22 cellular contexts compared by ENCODE assay signal in the genomic region with DNA sequence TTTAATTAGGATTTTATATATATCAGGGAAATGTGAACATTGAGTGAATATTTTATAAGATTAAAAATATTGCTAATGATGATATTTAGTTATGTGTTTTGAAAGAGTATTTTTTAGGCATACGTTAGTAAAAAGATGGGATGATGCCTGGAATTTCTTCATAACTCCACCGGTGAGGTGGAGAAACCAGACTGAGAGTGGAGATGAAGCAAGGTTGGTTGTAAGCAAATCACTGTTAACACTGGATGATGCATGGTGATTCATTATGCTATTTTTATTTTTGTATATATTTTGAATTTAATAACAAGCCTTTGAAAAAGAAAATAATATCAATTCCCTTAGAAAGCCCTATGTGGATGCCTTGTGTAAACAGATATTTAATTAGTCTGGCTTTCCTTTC.
"Had no signal": no experiment of that assay in that cellular context is flagged by ENCODE, and none has a peak within 500 bp of the region (broad histone marks: within the 10 kb centered on the region; RNA-seq: fewer than 3 reads in every experiment).

No MANE protein-coding gene starts in this region.

- H3K36me3 Mint-ChIP-seq: naive thymus-derived CD8-positive, alpha-beta T cell; stimulated activated effector memory CD8-positive, alpha-beta T cell treated with anti-CD3 and anti-CD28 coated beads, Interleukin-12 subunit alpha, Interleukin-12 subunit beta, amount 100 ng/mL, for 72 hours had no signal

- H3K4me3 Mint-ChIP-seq: dendritic cell treated with granulocyte-macrophage colony-stimulating factor and Interleukin-4, amounts not matched to agents 40 ng/mL and 50 ng/mL, for 4 days; endodermal cell; naive thymus-derived CD8-positive, alpha-beta T cell; nephron progenitor cell; stimulated activated effector memory CD8-positive, alpha-beta T cell treated with anti-CD3 and anti-CD28 coated beads, Interleukin-12 subunit alpha, Interleukin-12 subunit beta, amount 100 ng/mL, for 72 hours had no signal

- H3K27me3 Mint-ChIP-seq: dendritic cell treated with granulocyte-macrophage colony-stimulating factor and Interleukin-4, amounts not matched to agents 40 ng/mL and 50 ng/mL, for 4 days had no signal

- H3K4me3 ChIP-seq: esophagus muscularis mucosa, gastrocnemius medialis, lower lobe of right lung, prostate gland, right atrium auricular region, sigmoid colon, stomach, thyroid gland, vagina had no signal

- DNase-seq: effector CD8-positive, alpha-beta T cell; endodermal cell; gastrocnemius medialis; head of caudate nucleus; left ventricle myocardium superior; lower lobe of right lung; naive thymus-derived CD8-positive, alpha-beta T cell; nephron progenitor cell; nucleus accumbens; sigmoid colon; stimulated activated CD4-positive, alpha-beta T cell treated with anti-CD3 and anti-CD28 coated beads, Interleukin-2, amount 100 ng/mL, for 24 hours; stimulated activated CD4-positive, alpha-beta T cell treated with anti-CD3 and anti-CD28 coated beads, Interleukin-4, amount 100 ng/mL, for 24 hours; stimulated activated naive CD4-positive, alpha-beta T cell treated with Interleukin-2 at 50 U/mL for 16 hours; stomach; thyroid gland; trophoblast cell had no signal

- ATAC-seq: gastrocnemius medialis; left ventricle myocardium superior; lower lobe of right lung; naive thymus-derived CD8-positive, alpha-beta T cell; stimulated activated effector memory CD8-positive, alpha-beta T cell treated with anti-CD3 and anti-CD28 coated beads, Interleukin-12 subunit alpha, Interleukin-12 subunit beta, amount 100 ng/mL, for 72 hours had no signal

- H3K27ac Mint-ChIP-seq: dendritic cell treated with granulocyte-macrophage colony-stimulating factor and Interleukin-4, amounts not matched to agents 40 ng/mL and 50 ng/mL, for 4 days; endodermal cell; nephron progenitor cell; stimulated activated effector memory CD8-positive, alpha-beta T cell treated with anti-CD3 and anti-CD28 coated beads, Interleukin-12 subunit alpha, Interleukin-12 subunit beta, amount 100 ng/mL, for 72 hours had no signal

- H3K4me1 Mint-ChIP-seq: nephron progenitor cell had no signal

- H3K9me3 Mint-ChIP-seq: dendritic cell treated with granulocyte-macrophage colony-stimulating factor and Interleukin-4, amounts not matched to agents 40 ng/mL and 50 ng/mL, for 4 days; endodermal cell; naive thymus-derived CD8-positive, alpha-beta T cell; nephron progenitor cell; stimulated activated effector memory CD8-positive, alpha-beta T cell treated with anti-CD3 and anti-CD28 coated beads, Interleukin-12 subunit alpha, Interleukin-12 subunit beta, amount 100 ng/mL, for 72 hours had no signal
